2 cellular contexts compared by ENCODE assay signal in the genomic region with DNA sequence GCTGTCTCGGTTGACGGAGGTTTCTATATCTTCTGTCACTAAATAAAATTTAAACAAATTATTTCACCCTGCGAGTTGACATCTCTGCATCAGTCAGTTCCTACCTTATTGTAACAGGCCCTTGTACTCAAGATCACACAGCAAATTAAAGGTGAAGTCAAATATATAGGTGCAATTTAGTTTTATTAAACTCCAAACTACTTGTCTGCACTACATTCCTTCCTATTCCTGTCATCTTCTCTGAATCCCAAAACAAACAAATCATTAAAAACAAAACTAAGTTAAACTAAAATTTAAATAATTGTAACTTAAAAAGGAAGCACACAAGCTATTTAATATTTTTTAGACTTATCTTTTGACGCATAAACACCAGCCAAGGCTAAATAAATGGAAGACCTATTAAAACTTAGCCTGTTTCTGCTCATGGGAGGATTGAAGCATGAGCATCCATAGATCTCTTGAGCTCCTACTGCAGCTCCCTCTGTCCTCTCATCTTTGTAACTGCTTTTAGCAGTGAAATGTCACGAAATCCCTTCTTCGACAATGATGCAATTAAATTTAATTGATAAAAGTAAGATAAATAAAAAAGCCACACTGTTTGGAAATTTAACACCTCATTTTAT.
TF ChIP-seq lines count a peak whose summit lies in the region.

No MANE protein-coding gene starts in this region.

TF ChIP-seq in IMR-90, 13 proteins besides CTCF, POLR2A, EP300 and RAD21:
- no peak for TF ChIP-seq MAZ (IDR thresholded peaks at IDR 0.05; ENCODE audit: borderline replicate concordance, low read depth, low read length)
- 0 out of 2 replicates have a peak, but pooled peaks have one; percentile 11 for TF ChIP-seq CEBPB (IDR thresholded peaks at IDR 0.05; ENCODE audit: low read depth, low read length)

TF ChIP-seq in WTC11, 78 proteins besides CTCF, POLR2A, EP300 and RAD21:
- TF ChIP-seq HMGXB4 (CRISPR knock-in tag; IDR thresholded peaks at IDR 0.05) (no peak), ZNF121 (CRISPR knock-in tag; IDR thresholded peaks at IDR 0.05) (no peak), SOX15 (CRISPR knock-in tag; IDR thresholded peaks at IDR 0.05) (no peak), NR1H2 (CRISPR knock-in tag; IDR thresholded peaks at IDR 0.05) (no peak), OVOL2 (CRISPR knock-in tag; IDR thresholded peaks at IDR 0.05; ENCODE audit: borderline replicate concordance) (no peak), GRHL2 (CRISPR knock-in tag; IDR thresholded peaks at IDR 0.05; ENCODE audit: insufficient replicate concordance, severe bottlenecking) (no peak), RORB (CRISPR knock-in tag; IDR thresholded peaks at IDR 0.05) (no peak), ZNF425 (CRISPR knock-in tag; conservative IDR thresholded peaks at IDR 0.05) (no peak), ESRRA (CRISPR knock-in tag; IDR thresholded peaks at IDR 0.05; ENCODE audit: borderline replicate concordance) (no peak), NFYB (CRISPR knock-in tag; conservative IDR thresholded peaks at IDR 0.05; ENCODE audit: low read depth) (no peak), JUN (CRISPR knock-in tag; IDR thresholded peaks at IDR 0.05) (no peak), ZNF416 (CRISPR knock-in tag; IDR thresholded peaks at IDR 0.05) (no peak)
- TF ChIP-seq, protein P1, sequence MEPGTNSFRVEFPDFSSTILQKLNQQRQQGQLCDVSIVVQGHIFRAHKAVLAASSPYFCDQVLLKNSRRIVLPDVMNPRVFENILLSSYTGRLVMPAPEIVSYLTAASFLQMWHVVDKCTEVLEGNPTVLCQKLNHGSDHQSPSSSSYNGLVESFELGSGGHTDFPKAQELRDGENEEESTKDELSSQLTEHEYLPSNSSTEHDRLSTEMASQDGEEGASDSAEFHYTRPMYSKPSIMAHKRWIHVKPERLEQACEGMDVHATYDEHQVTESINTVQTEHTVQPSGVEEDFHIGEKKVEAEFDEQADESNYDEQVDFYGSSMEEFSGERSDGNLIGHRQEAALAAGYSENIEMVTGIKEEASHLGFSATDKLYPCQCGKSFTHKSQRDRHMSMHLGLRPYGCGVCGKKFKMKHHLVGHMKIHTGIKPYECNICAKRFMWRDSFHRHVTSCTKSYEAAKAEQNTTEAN (CRISPR knock-in tag; IDR thresholded peaks at IDR 0.05): no peak
